In the genomic region with DNA sequence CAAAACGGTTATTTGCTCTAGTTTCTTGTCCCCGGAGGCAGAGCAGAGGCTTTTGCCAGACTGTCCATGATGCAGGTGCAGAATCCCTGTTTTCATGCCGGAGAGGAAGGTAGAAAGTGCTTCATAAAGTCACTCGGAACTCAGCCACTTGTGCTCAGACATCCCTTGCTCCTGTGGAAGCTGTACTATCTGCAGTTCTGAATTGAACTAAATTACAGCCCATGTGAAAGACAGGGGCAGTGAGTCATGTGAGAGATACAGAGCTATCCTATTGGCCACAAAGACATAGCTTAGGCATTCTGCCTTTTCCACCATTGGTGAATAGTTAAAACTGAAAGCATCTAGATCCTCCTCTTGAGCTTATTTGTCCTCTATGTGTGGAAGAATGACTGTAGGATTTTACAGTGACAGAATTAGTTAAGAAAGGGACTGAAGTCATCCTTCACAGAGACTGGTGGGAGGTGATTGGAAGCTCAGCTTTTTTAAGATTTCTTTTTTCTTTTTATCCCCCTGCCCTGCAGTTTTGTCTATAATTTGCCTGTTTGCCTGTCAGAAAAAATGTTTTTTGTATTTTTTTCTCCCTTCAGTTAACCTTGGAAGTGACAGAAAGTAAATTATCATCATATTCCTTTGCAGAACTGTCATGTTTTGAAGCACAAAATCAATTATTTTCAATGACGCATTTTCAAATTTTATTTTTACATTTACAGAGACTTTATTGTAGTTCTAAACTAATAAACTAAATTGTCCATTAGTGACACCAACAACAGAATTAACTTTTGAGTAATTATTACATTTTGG, we compare ENCODE assay signal across 1 cellular context.
TF ChIP-seq lines count a peak whose summit lies in the region.

No MANE protein-coding gene starts in this region.

TF ChIP-seq in GM12878, 131 proteins besides CTCF, POLR2A, EP300 and RAD21 (continued from another document):
- TF ChIP-seq, protein P1, sequence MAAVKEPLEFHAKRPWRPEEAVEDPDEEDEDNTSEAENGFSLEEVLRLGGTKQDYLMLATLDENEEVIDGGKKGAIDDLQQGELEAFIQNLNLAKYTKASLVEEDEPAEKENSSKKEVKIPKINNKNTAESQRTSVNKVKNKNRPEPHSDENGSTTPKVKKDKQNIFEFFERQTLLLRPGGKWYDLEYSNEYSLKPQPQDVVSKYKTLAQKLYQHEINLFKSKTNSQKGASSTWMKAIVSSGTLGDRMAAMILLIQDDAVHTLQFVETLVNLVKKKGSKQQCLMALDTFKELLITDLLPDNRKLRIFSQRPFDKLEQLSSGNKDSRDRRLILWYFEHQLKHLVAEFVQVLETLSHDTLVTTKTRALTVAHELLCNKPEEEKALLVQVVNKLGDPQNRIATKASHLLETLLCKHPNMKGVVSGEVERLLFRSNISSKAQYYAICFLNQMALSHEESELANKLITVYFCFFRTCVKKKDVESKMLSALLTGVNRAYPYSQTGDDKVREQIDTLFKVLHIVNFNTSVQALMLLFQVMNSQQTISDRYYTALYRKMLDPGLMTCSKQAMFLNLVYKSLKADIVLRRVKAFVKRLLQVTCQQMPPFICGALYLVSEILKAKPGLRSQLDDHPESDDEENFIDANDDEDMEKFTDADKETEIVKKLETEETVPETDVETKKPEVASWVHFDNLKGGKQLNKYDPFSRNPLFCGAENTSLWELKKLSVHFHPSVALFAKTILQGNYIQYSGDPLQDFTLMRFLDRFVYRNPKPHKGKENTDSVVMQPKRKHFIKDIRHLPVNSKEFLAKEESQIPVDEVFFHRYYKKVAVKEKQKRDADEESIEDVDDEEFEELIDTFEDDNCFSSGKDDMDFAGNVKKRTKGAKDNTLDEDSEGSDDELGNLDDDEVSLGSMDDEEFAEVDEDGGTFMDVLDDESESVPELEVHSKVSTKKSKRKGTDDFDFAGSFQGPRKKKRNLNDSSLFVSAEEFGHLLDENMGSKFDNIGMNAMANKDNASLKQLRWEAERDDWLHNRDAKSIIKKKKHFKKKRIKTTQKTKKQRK (IDR thresholded peaks at IDR 0.05; ENCODE audit: low read depth, low read length), result no peak
- no peak for TF ChIP-seq BCL11A (IDR thresholded peaks at IDR 0.05; ENCODE audit: low read depth, low read length)
- no peak for TF ChIP-seq GABPA (IDR thresholded peaks at IDR 0.05; ENCODE audit: low read depth)
- no peak for TF ChIP-seq EGR1 (IDR thresholded peaks at IDR 0.05; ENCODE audit: borderline replicate concordance in 1 of 2, low read depth in 2 of 2, low read length in 2 of 2)
- no peak for TF ChIP-seq JUNB (IDR thresholded peaks at IDR 0.05)
- TF ChIP-seq ZNF217 (IDR thresholded peaks at IDR 0.05), result no peak
- no peak for TF ChIP-seq PAX8 (IDR thresholded peaks at IDR 0.05)
- TF ChIP-seq FOS (IDR thresholded peaks at IDR 0.05; ENCODE audit: borderline replicate concordance, extremely low read depth, insufficient read length), result peak; percentile 39
- TF ChIP-seq MEF2A (IDR thresholded peaks at IDR 0.05; ENCODE audit: insufficient read depth, low read depth, low read length), result no peak
- TF ChIP-seq, protein P2, sequence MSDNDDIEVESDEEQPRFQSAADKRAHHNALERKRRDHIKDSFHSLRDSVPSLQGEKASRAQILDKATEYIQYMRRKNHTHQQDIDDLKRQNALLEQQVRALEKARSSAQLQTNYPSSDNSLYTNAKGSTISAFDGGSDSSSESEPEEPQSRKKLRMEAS (IDR thresholded peaks at IDR 0.05; ENCODE audit: low read depth, low read length), result no peak
- TF ChIP-seq ESRRA (IDR thresholded peaks at IDR 0.05; ENCODE audit: low read length), result no peak
- TF ChIP-seq SP1 (IDR thresholded peaks at IDR 0.05; ENCODE audit: low read depth, low read length), result peak; percentile 46
- TF ChIP-seq HCFC1 (IDR thresholded peaks at IDR 0.05; ENCODE audit: low read length), result no peak
- TF ChIP-seq CHD2 (IDR thresholded peaks at IDR 0.05; ENCODE audit: borderline replicate concordance, low read depth, low read length), result no peak
- no peak for TF ChIP-seq NRF1 (conservative IDR thresholded peaks at IDR 0.05; ENCODE audit: low read depth, low read length)
- TF ChIP-seq, protein P3, sequence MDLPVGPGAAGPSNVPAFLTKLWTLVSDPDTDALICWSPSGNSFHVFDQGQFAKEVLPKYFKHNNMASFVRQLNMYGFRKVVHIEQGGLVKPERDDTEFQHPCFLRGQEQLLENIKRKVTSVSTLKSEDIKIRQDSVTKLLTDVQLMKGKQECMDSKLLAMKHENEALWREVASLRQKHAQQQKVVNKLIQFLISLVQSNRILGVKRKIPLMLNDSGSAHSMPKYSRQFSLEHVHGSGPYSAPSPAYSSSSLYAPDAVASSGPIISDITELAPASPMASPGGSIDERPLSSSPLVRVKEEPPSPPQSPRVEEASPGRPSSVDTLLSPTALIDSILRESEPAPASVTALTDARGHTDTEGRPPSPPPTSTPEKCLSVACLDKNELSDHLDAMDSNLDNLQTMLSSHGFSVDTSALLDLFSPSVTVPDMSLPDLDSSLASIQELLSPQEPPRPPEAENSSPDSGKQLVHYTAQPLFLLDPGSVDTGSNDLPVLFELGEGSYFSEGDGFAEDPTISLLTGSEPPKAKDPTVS (IDR thresholded peaks at IDR 0.05; ENCODE audit: low read depth, low read length), result no peak
- TF ChIP-seq MEF2B (IDR thresholded peaks at IDR 0.05; ENCODE audit: partially characterized antibody, poor library complexity, severe bottlenecking), result no peak
- no peak for TF ChIP-seq DPF2 (IDR thresholded peaks at IDR 0.05)
- peak; percentile 95 for TF ChIP-seq RAD51 (IDR thresholded peaks at IDR 0.05)
- no peak for TF ChIP-seq BRCA1 (IDR thresholded peaks at IDR 0.05; ENCODE audit: low read depth, low read length)
- TF ChIP-seq FOXK2 (IDR thresholded peaks at IDR 0.05), result no peak
- no peak for TF ChIP-seq MYB (IDR thresholded peaks at IDR 0.05; ENCODE audit: borderline replicate concordance, low read depth, low read length)
- TF ChIP-seq, protein P4, sequence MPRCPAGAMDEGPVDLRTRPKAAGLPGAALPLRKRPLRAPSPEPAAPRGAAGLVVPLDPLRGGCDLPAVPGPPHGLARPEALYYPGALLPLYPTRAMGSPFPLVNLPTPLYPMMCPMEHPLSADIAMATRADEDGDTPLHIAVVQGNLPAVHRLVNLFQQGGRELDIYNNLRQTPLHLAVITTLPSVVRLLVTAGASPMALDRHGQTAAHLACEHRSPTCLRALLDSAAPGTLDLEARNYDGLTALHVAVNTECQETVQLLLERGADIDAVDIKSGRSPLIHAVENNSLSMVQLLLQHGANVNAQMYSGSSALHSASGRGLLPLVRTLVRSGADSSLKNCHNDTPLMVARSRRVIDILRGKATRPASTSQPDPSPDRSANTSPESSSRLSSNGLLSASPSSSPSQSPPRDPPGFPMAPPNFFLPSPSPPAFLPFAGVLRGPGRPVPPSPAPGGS (IDR thresholded peaks at IDR 0.05; ENCODE audit: borderline replicate concordance, insufficient read depth, low read depth, low read length, poor library complexity, severe bottlenecking), result no peak
- TF ChIP-seq NR2C2 (IDR thresholded peaks at IDR 0.05; ENCODE audit: borderline replicate concordance, control insufficient read depth, insufficient read length, low read depth), result no peak
- TF ChIP-seq, protein P5, sequence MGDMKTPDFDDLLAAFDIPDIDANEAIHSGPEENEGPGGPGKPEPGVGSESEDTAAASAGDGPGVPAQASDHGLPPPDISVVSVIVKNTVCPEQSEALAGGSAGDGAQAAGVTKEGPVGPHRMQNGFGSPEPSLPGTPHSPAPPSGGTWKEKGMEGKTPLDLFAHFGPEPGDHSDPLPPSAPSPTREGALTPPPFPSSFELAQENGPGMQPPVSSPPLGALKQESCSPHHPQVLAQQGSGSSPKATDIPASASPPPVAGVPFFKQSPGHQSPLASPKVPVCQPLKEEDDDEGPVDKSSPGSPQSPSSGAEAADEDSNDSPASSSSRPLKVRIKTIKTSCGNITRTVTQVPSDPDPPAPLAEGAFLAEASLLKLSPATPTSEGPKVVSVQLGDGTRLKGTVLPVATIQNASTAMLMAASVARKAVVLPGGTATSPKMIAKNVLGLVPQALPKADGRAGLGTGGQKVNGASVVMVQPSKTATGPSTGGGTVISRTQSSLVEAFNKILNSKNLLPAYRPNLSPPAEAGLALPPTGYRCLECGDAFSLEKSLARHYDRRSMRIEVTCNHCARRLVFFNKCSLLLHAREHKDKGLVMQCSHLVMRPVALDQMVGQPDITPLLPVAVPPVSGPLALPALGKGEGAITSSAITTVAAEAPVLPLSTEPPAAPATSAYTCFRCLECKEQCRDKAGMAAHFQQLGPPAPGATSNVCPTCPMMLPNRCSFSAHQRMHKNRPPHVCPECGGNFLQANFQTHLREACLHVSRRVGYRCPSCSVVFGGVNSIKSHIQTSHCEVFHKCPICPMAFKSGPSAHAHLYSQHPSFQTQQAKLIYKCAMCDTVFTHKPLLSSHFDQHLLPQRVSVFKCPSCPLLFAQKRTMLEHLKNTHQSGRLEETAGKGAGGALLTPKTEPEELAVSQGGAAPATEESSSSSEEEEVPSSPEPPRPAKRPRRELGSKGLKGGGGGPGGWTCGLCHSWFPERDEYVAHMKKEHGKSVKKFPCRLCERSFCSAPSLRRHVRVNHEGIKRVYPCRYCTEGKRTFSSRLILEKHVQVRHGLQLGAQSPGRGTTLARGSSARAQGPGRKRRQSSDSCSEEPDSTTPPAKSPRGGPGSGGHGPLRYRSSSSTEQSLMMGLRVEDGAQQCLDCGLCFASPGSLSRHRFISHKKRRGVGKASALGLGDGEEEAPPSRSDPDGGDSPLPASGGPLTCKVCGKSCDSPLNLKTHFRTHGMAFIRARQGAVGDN (IDR thresholded peaks at IDR 0.05), result 0 out of 2 replicates have a peak, but pooled peaks have one; percentile 11
- TF ChIP-seq NFXL1 (IDR thresholded peaks at IDR 0.05; ENCODE audit: borderline replicate concordance), result no peak
